In the genomic region with DNA sequence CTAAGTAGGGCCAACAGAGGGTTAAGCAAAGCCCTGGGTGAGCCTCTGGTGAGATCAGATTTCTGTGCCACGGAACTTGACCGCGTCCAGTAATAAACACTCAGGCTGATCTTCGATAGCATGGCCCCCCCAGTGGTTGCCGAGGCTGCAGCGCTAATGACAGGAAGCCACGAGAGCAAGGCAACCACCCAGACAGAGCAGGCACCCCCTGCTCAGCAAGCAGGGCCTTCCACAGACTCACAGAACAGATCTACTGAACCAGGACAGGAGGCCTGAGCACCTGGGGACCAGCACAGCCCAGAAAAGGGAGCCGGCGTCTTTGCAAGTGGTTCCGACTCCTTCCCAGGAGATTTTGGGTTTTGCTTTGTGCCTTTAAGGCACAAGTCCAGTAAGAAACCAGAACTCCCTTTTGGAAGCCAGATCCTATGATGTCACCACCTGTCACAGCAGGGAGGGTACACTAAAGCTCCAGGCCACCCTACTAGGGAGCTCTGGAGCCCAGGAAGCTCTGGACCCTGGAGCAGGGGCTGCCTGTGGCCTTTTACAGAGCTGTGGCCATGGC, we compare ENCODE assay signal across 15 cellular contexts. TPM values are rescaled to one million over a fixed set of nuclear protein-coding genes. Genes with fewer than 3 reads are reported as not detected.
A peak's percentile ranks its signal among the peaks of the same experiment; 100 is the strongest.
DNase-seq lines count a peak whose midpoint lies in the region; ATAC-seq and TF ChIP-seq lines count a peak whose summit lies in the region.
"Had no signal": no experiment of that assay in that cellular context is flagged by ENCODE, and none has a peak within 500 bp of the region (broad histone marks: within the 10 kb centered on the region; RNA-seq: fewer than 3 reads in every experiment).

No MANE protein-coding gene starts in this region.

- peaks cover 10% of the 10 kb centered on the region for H3K27me3 ChIP-seq in suprapubic skin
- H3K27me3 ChIP-seq in heart left ventricle: peaks cover 3 to 73% (median 15%) of the 10 kb centered on the region in 9 donors
- no peaks in the 10 kb centered on the region for H3K27me3 ChIP-seq in ovary
- H3K27me3 ChIP-seq: cardiac muscle cell had no signal

- peaks cover 99% of the 10 kb centered on the region for H3K4me1 Mint-ChIP-seq in activated T-cell treated with anti-CD3 and anti-CD28 coated beads, Interleukin-2, amount 50 U/mL, for 72 hours (ENCODE audit: low read depth)
- H3K4me1 Mint-ChIP-seq in T-cell: peaks cover 94 to 96% (median 96%) of the 10 kb centered on the region in 3 donors
- H3K4me1 Mint-ChIP-seq: B cell, naive B cell had no signal

- H3K9me3 ChIP-seq in suprapubic skin (no peaks in the 10 kb centered on the region), heart left ventricle (peaks cover 0 to 10% (median under 1%) of the 10 kb centered on the region in 12 donors), ovary (no peaks in the 10 kb centered on the region)
- H3K9me3 ChIP-seq: SK-N-SH had no signal

- peak overlapping the region; percentile 84 to 88 for H3K4me3 Mint-ChIP-seq in activated T-cell treated with anti-CD3 and anti-CD28 coated beads, Interleukin-2, amount 50 U/mL, for 72 hours
- H3K4me3 Mint-ChIP-seq in T-cell: peak overlapping the region; percentile 62 to 96 (median 76)
- H3K4me3 Mint-ChIP-seq: B cell had no signal

- DNase-seq in activated T-cell treated with anti-CD3 and anti-CD28 coated beads, Interleukin-2, amount 50 U/mL, for 72 hours: no peak
- DNase-seq in activated T-cell treated with anti-CD3 and anti-CD28 coated beads, Interleukin-2, amount 50 U/mL, for 48 hours: no peak
- DNase-seq in T-cell: peak in 17 of 34 experiments; percentile 31 to 62 (median 49)
- DNase-seq in fibroblast of peridontal ligament (ENCODE audit: extremely low read depth): peak; percentile 3
- DNase-seq in suprapubic skin (ENCODE audit: low spot score in 2 of 2): no peak
- no peak for DNase-seq in heart left ventricle
- no peak for DNase-seq in ovary
- DNase-seq: naive B cell, NCI-H774, SK-N-SH, stomach had no signal

- H3K4me3 ChIP-seq in suprapubic skin (no peak overlapping the region), heart left ventricle (no peak overlapping the region), ovary (no peak overlapping the region)
- H3K4me3 ChIP-seq: cardiac muscle cell, stomach had no signal

- POLR2A ChIA-PET in T-cell (lab: Charles Lee): interaction anchor here (0.6 to 1.6 kb wide), 9 partner anchors 10 to 1037 kb away, joined by 3 to 7 read pairs (median 3); no protein-coding TSS in a partner anchor

- TF ChIP-seq POLR2A in suprapubic skin (IDR thresholded peaks at IDR 0.05) (no peak), heart left ventricle (IDR thresholded peaks at IDR 0.05) (no peak), ovary (IDR thresholded peaks at IDR 0.05) (no peak)

- H3K27ac Mint-ChIP-seq in activated T-cell treated with anti-CD3 and anti-CD28 coated beads, Interleukin-2, amount 50 U/mL, for 72 hours: peak overlapping the region; percentile 96
- peak overlapping the region; percentile 98 to 99 for H3K27ac Mint-ChIP-seq in T-cell
- H3K27ac Mint-ChIP-seq: B cell, naive B cell had no signal

- H3K36me3 Mint-ChIP-seq in activated T-cell treated with anti-CD3 and anti-CD28 coated beads, Interleukin-2, amount 50 U/mL, for 72 hours (ENCODE audit: insufficient read depth in 2 of 2): peaks cover 15 to 23% of the 10 kb centered on the region in 2 donors
- peaks cover 40% of the 10 kb centered on the region for H3K36me3 Mint-ChIP-seq in T-cell

- H3K27ac ChIP-seq in suprapubic skin (peak overlapping the region; percentile 63), heart left ventricle (peak overlapping the region in 1 of 12 donors; percentile 69), ovary (no peak overlapping the region)
- H3K27ac ChIP-seq: cardiac muscle cell had no signal

- no peaks in the 10 kb centered on the region for H3K27me3 Mint-ChIP-seq in activated T-cell treated with anti-CD3 and anti-CD28 coated beads, Interleukin-2, amount 50 U/mL, for 72 hours (ENCODE audit: low read depth)
- H3K27me3 Mint-ChIP-seq in T-cell: no peaks in the 10 kb centered on the region

- peaks cover 4 to 5% of the 10 kb centered on the region in 2 donors for H3K9me3 Mint-ChIP-seq in activated T-cell treated with anti-CD3 and anti-CD28 coated beads, Interleukin-2, amount 50 U/mL, for 72 hours
- no peaks in the 10 kb centered on the region for H3K9me3 Mint-ChIP-seq in T-cell

- CTCF ChIA-PET in T-cell (lab: Charles Lee): interaction anchor here (0.6 to 3.9 kb wide), 13 partner anchors 9 to 42 kb away, joined by 3 to 48 read pairs (median 5); partner anchors contain the start of gene BCL11B (in 1 of the 2)

- WGBS in suprapubic skin: 52% methylated on average over 9 of the region's 10 CpGs
- 34 to 52% (median 48%) methylated on average over 7 to 10 of the region's 10 CpGs for WGBS in heart left ventricle, 4 donors
- WGBS in ovary, 3 donors: 52 to 66% (median 60%) methylated on average over 10 of the region's 10 CpGs

- no peak for TF ChIP-seq EP300 in suprapubic skin (IDR thresholded peaks at IDR 0.05)
- TF ChIP-seq EP300 in ovary (IDR thresholded peaks at IDR 0.05): no peak

- TF ChIP-seq CTCF in suprapubic skin (IDR thresholded peaks at IDR 0.05) (no peak), heart left ventricle (IDR thresholded peaks at IDR 0.05) (no peak), ovary (IDR thresholded peaks at IDR 0.05) (no peak)

- H3K4me1 ChIP-seq in suprapubic skin (peaks cover 68% of the 10 kb centered on the region), heart left ventricle (no peaks in the 10 kb centered on the region), ovary (ENCODE audit: insufficient read depth) (no peaks in the 10 kb centered on the region)

- H3K36me3 ChIP-seq in suprapubic skin: no peaks in the 10 kb centered on the region
- no peaks in the 10 kb centered on the region for H3K36me3 ChIP-seq in heart left ventricle
- no peaks in the 10 kb centered on the region for H3K36me3 ChIP-seq in ovary
- H3K36me3 ChIP-seq: cardiac muscle cell, stomach had no signal

- ATAC-seq in activated T-cell treated with anti-CD3 and anti-CD28 coated beads, Interleukin-2, amount 50 U/mL, for 72 hours (replicated peaks in 1 of 2): no peak
- ATAC-seq in T-cell (replicated peaks in 1 of 4): peak; percentile 37 to 48 (median 44)
- ATAC-seq in heart left ventricle: no peak
- no peak for ATAC-seq in HG03039 (IDR thresholded peaks at IDR 0.05; ENCODE audit: unreplicated experiment)

- intact Hi-C loops in heart left ventricle (cut with DNase I): no loop called here
- intact Hi-C loops in ovary (cut with DNase I): no loop called here

RNA-seq across cellular contexts. Expression of gene BCL11B, which starts 42.3 kb away (rescaled TPM):
- 10 to 100 TPM; 54.4 to 58.0 TPM for total RNA-seq in activated T-cell treated with anti-CD3 and anti-CD28 coated beads, Interleukin-2, amount 50 U/mL, for 72 hours
- total RNA-seq in T-cell (100 to 1,000 TPM; 181 to 240 (median 196) TPM), suprapubic skin (10 to 100 TPM; 35.9 to 53.8 (median 47.5) TPM), heart left ventricle (1 to 10 TPM in 1 of 9 donors, under 1 TPM in 5, not detected in 3; 0.05 to 2.1 (median 0.21) TPM), ovary (under 1 TPM; 0.20 to 0.84 (median 0.46) TPM)
- polyA plus RNA-seq in heart left ventricle (under 1 TPM; 0.04 TPM), ovary (under 1 TPM; 0.08 to 0.33 TPM)
- polyA plus RNA-seq: fibroblast of lung, SK-N-SH had no signal

Comparison
In these comparisons a context has a peak if more than half of its experiments do, and no peak if none do; other contexts are left out.
1. ATAC-seq: peak in T-cell (4 of 4); none in activated T-cell treated with anti-CD3 and anti-CD28 coated beads, Interleukin-2, amount 50 U/mL, for 72 hours (0 of 2), heart left ventricle (0 of 4) and HG03039 (single experiment).
2. RNA of gene BCL11B, which starts 42.3 kb away (total RNA-seq): 181 to 240 TPM in T-cell, 54.4 to 58.0 TPM in activated T-cell treated with anti-CD3 and anti-CD28 coated beads, Interleukin-2, amount 50 U/mL, for 72 hours and 35.9 to 53.8 TPM in suprapubic skin; 0.20 to 0.84 TPM in ovary and 0.05 to 2.1 TPM in heart left ventricle; every median in the first group is over 10 times any median in the second.